10 cellular contexts compared by ENCODE assay signal in the genomic region with DNA sequence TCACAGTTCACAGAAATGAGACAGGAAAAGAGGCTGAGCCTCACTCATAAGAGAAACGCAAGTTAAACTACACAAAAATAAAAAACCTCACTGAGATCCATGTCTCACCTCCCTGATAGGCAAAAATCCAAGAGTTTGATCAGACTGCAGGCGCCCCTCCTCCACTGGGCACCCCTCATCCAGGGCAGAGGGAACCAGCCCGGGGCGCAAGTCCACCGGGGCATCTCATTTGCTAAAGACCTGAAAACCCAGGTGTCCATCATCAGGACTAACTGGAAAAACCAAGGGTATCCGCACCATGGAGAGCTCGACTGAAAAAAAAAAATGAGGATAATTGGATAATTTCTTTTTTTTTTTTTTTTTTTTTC. TPM values are rescaled to one million over a fixed set of nuclear protein-coding genes. Genes with fewer than 3 reads are reported as not detected.
DNase-seq lines count a peak whose midpoint lies in the region; ATAC-seq and TF ChIP-seq lines count a peak whose summit lies in the region.
"Had no signal": no experiment of that assay in that cellular context is flagged by ENCODE, and none has a peak within 500 bp of the region (broad histone marks: within the 10 kb centered on the region; RNA-seq: fewer than 3 reads in every experiment).

No MANE protein-coding gene starts in this region.

- peaks cover 10% of the 10 kb centered on the region for H3K4me1 Mint-ChIP-seq in activated T-cell treated with anti-CD3 and anti-CD28 coated beads, Interleukin-2, amount 50 U/mL, for 24 hours (ENCODE audit: low read depth)
- H3K4me1 Mint-ChIP-seq in activated B cell treated with CpG ODN at 0.5 μM for 24 hours (peaks cover 9% of the 10 kb centered on the region), glutamatergic neuron (ENCODE audit: low read depth, unreplicated experiment) (peaks cover 10% of the 10 kb centered on the region)
- peaks cover 14 to 16% of the 10 kb centered on the region in 2 donors for H3K4me1 Mint-ChIP-seq in stimulated activated naive B cell treated with anti-CD40 and anti-IgM and Interleukin-4, amounts not matched to agents 10 μg/mL and 1 μg/mL and 100 μg/mL, for 72 hours

- in situ Hi-C loops in GM13977 (cut with MboI; ENCODE audit: low pct_unique_long_range_greater_than_20kb, low sequenced_read_pairs, unreplicated experiment), result no loop called here

- peak overlapping the region; percentile 67 for H3K4me3 Mint-ChIP-seq in activated T-cell treated with anti-CD3 and anti-CD28 coated beads, Interleukin-2, amount 50 U/mL, for 24 hours
- peak overlapping the region; percentile 78 for H3K4me3 Mint-ChIP-seq in activated B cell treated with CpG ODN at 0.5 μM for 24 hours
- peak overlapping the region; percentile 90 for H3K4me3 Mint-ChIP-seq in glutamatergic neuron (ENCODE audit: unreplicated experiment)
- H3K4me3 Mint-ChIP-seq in stimulated activated naive B cell treated with anti-CD40 and anti-IgM and Interleukin-4, amounts not matched to agents 10 μg/mL and 1 μg/mL and 100 μg/mL, for 72 hours, result peak overlapping the region; percentile 77 to 85

- ATAC-seq in activated B cell treated with CpG ODN at 0.5 μM for 24 hours (ENCODE audit: low read depth) (no peak), GM19023 (IDR thresholded peaks at IDR 0.05; ENCODE audit: unreplicated experiment) (no peak)
- no peak for ATAC-seq in stimulated activated naive B cell treated with anti-CD40 and anti-IgM and Interleukin-4, amounts not matched to agents 10 μg/mL and 1 μg/mL and 100 μg/mL, for 72 hours (replicated peaks)

- H3K9me3 Mint-ChIP-seq in activated T-cell treated with anti-CD3 and anti-CD28 coated beads, Interleukin-2, amount 50 U/mL, for 24 hours, result no peaks in the 10 kb centered on the region
- H3K9me3 Mint-ChIP-seq in activated B cell treated with CpG ODN at 0.5 μM for 24 hours, result no peaks in the 10 kb centered on the region
- peaks cover 11% of the 10 kb centered on the region for H3K9me3 Mint-ChIP-seq in glutamatergic neuron (ENCODE audit: unreplicated experiment)
- no peaks in the 10 kb centered on the region for H3K9me3 Mint-ChIP-seq in stimulated activated naive B cell treated with anti-CD40 and anti-IgM and Interleukin-4, amounts not matched to agents 10 μg/mL and 1 μg/mL and 100 μg/mL, for 72 hours

- H3K27ac Mint-ChIP-seq in activated T-cell treated with anti-CD3 and anti-CD28 coated beads, Interleukin-2, amount 50 U/mL, for 24 hours, result no peak overlapping the region
- H3K27ac Mint-ChIP-seq in activated B cell treated with CpG ODN at 0.5 μM for 24 hours (no peak overlapping the region), glutamatergic neuron (ENCODE audit: unreplicated experiment) (peak overlapping the region; percentile 57)
- H3K27ac Mint-ChIP-seq in stimulated activated naive B cell treated with anti-CD40 and anti-IgM and Interleukin-4, amounts not matched to agents 10 μg/mL and 1 μg/mL and 100 μg/mL, for 72 hours, result no peak overlapping the region

- peaks cover 57% of the 10 kb centered on the region for H3K27me3 Mint-ChIP-seq in activated T-cell treated with anti-CD3 and anti-CD28 coated beads, Interleukin-2, amount 50 U/mL, for 24 hours
- H3K27me3 Mint-ChIP-seq in activated B cell treated with CpG ODN at 0.5 μM for 24 hours (peaks cover 31% of the 10 kb centered on the region), glutamatergic neuron (ENCODE audit: unreplicated experiment) (peaks cover 13% of the 10 kb centered on the region)
- H3K27me3 Mint-ChIP-seq in stimulated activated naive B cell treated with anti-CD40 and anti-IgM and Interleukin-4, amounts not matched to agents 10 μg/mL and 1 μg/mL and 100 μg/mL, for 72 hours, result peaks cover 37 to 64% of the 10 kb centered on the region in 2 donors

- CTCF ChIA-PET in activated B cell treated with CpG ODN at 0.5 μM for 24 hours (lab: Charles Lee), result no interaction called here

- TF ChIP-seq CTCF in activated B cell treated with CpG ODN at 0.5 μM for 24 hours (IDR thresholded peaks at IDR 0.05), result no peak
- TF ChIP-seq CTCF in glutamatergic neuron (IDR thresholded peaks at IDR 0.05; ENCODE audit: partially characterized antibody, unreplicated experiment), result no peak
- no peak for TF ChIP-seq CTCF in GM13977 (IDR thresholded peaks at IDR 0.05; ENCODE audit: extremely low read depth, insufficient read depth, missing control alignments)

- POLR2A ChIA-PET in activated B cell treated with CpG ODN at 0.5 μM for 24 hours (lab: Charles Lee), result no interaction called here

- DNase-seq in activated T-cell treated with anti-CD3 and anti-CD28 coated beads, Interleukin-2, amount 50 U/mL, for 24 hours, result no peak
- no peak for DNase-seq in activated T-cell treated with anti-CD3 and anti-CD28 coated beads, Interleukin-2, amount 50 U/mL, for 1 hour
- DNase-seq in activated B cell treated with CpG ODN at 0.5 μM for 24 hours (no peak), glutamatergic neuron (no peak), mucosa of gallbladder (ENCODE audit: low spot score) (no peak), GM13977 (ENCODE audit: low spot score) (no peak)
- no peak for DNase-seq in stimulated activated naive B cell treated with anti-CD40 and anti-IgM and Interleukin-4, amounts not matched to agents 10 μg/mL and 1 μg/mL and 100 μg/mL, for 72 hours

- intact Hi-C loops in activated B cell treated with CpG ODN at 0.5 μM for 24 hours (cut with micrococcal nuclease), result no loop called here

- H3K36me3 Mint-ChIP-seq in activated T-cell treated with anti-CD3 and anti-CD28 coated beads, Interleukin-2, amount 50 U/mL, for 24 hours (ENCODE audit: low read depth), result no peaks in the 10 kb centered on the region
- H3K36me3 Mint-ChIP-seq in activated B cell treated with CpG ODN at 0.5 μM for 24 hours (ENCODE audit: low read depth) (no peaks in the 10 kb centered on the region), glutamatergic neuron (ENCODE audit: unreplicated experiment) (no peaks in the 10 kb centered on the region)
- peaks cover 0 to 2% of the 10 kb centered on the region in 2 donors for H3K36me3 Mint-ChIP-seq in stimulated activated naive B cell treated with anti-CD40 and anti-IgM and Interleukin-4, amounts not matched to agents 10 μg/mL and 1 μg/mL and 100 μg/mL, for 72 hours

RNA-seq across cellular contexts. Expression of gene HBZ, which starts 2.6 kb away (rescaled TPM):
- total RNA-seq in activated B cell treated with CpG ODN at 0.5 μM for 24 hours (not detected in 2 replicates), glutamatergic neuron (ENCODE audit: unreplicated experiment) (not detected), mucosa of gallbladder (0.95 TPM)
- total RNA-seq: activated CD8-positive, alpha-beta memory T cell treated with anti-CD3 and anti-CD28 coated beads for 36 hours; dermis microvascular lymphatic vessel endothelial cell had no signal

RNA-seq across cellular contexts. Expression of gene HBM, which starts 10.8 kb away (rescaled TPM):
- total RNA-seq in activated B cell treated with CpG ODN at 0.5 μM for 24 hours (not detected in 2 replicates), glutamatergic neuron (ENCODE audit: unreplicated experiment) (not detected), mucosa of gallbladder (not detected)
- total RNA-seq: activated CD8-positive, alpha-beta memory T cell treated with anti-CD3 and anti-CD28 coated beads for 36 hours; dermis microvascular lymphatic vessel endothelial cell had no signal

RNA-seq across cellular contexts. Expression of gene NPRL3, which starts 16.5 kb away (rescaled TPM):
- total RNA-seq in activated B cell treated with CpG ODN at 0.5 μM for 24 hours, result 40.4 and 42.5 TPM in 2 replicates
- 38.9 TPM for total RNA-seq in glutamatergic neuron (ENCODE audit: unreplicated experiment)
- 29.5 TPM for total RNA-seq in mucosa of gallbladder

RNA-seq across cellular contexts. Expression of gene HBA2, which starts 17.7 kb away (rescaled TPM):
- total RNA-seq in activated B cell treated with CpG ODN at 0.5 μM for 24 hours, result 90.7 and 104 TPM in 2 replicates
- total RNA-seq in glutamatergic neuron (ENCODE audit: unreplicated experiment), result not detected
- total RNA-seq in mucosa of gallbladder, result 30.0 TPM
- total RNA-seq: activated CD8-positive, alpha-beta memory T cell treated with anti-CD3 and anti-CD28 coated beads for 36 hours; dermis microvascular lymphatic vessel endothelial cell had no signal

RNA-seq across cellular contexts. Expression of gene HBA1, which starts 21.5 kb away (rescaled TPM):
- 109 and 111 TPM in 2 replicates for total RNA-seq in activated B cell treated with CpG ODN at 0.5 μM for 24 hours
- total RNA-seq in glutamatergic neuron (ENCODE audit: unreplicated experiment), result 1.5 TPM
- 54.8 TPM for total RNA-seq in mucosa of gallbladder
- total RNA-seq: activated CD8-positive, alpha-beta memory T cell treated with anti-CD3 and anti-CD28 coated beads for 36 hours; dermis microvascular lymphatic vessel endothelial cell had no signal
